12 cellular contexts compared by ENCODE assay signal in the genomic region with DNA sequence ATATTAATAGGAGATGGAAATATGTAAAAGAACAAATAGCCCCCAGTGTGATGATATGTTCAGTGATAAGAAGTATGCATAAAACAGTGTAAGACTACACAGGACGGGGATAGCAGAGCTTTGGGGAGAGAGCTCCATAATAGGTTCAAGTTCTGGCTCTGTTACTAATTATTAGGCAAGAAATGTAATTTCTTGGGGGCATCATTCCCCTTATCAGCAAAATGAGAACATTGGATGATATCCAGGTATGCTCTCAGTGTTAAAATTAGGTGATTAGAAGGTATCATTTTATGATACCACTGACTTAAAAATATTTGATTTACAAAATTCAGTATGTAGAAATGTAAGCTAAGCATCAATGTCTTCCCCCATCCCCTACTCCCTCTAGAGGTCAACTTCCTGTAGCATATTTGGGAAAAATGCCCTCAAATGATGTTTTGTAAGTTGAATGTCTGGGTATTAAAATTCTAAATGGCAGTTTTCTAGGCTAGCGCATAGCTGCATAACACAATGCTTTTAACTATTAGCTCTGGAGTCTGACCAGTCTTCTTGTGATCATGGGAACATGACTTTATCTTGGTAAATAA.
DNase-seq lines count a peak whose midpoint lies in the region; ATAC-seq and TF ChIP-seq lines count a peak whose summit lies in the region.
"Had no signal": no experiment of that assay in that cellular context is flagged by ENCODE, and none has a peak within 500 bp of the region (broad histone marks: within the 10 kb centered on the region; RNA-seq: fewer than 3 reads in every experiment).

No MANE protein-coding gene starts in this region.

- no peak overlapping the region for H3K4me3 Mint-ChIP-seq in H9
- H3K4me3 Mint-ChIP-seq: stimulated activated naive B cell treated with anti-CD40 and anti-IgM and Interleukin-4, amounts not matched to agents 10 μg/mL and 1 μg/mL and 100 μg/mL, for 72 hours had no signal

- no peaks in the 10 kb centered on the region for H3K23me2 ChIP-seq in H9 (ENCODE audit: insufficient read length, low read depth, low read length, poor library complexity, severe bottlenecking)

- H3K36me3 Mint-ChIP-seq in H9 (ENCODE audit: insufficient read depth in 1 of 3, low read depth in 3 of 3), result peaks cover 1 to 6% (median 4%) of the 10 kb centered on the region in 3 experiments; a peak in 6 of 7 replicates
- H3K36me3 Mint-ChIP-seq: stimulated activated naive B cell treated with anti-CD40 and anti-IgM and Interleukin-4, amounts not matched to agents 10 μg/mL and 1 μg/mL and 100 μg/mL, for 72 hours had no signal

- H3K79me1 ChIP-seq in H9 (ENCODE audit: insufficient read depth, low read depth, low read length, poor library complexity, severe bottlenecking), result no peaks in the 10 kb centered on the region

- H3K27me3 ChIP-seq in H9 (ENCODE audit: insufficient read depth, low read length) (no peaks in the 10 kb centered on the region), right lobe of liver (no peaks in the 10 kb centered on the region), esophagus muscularis mucosa (no peaks in the 10 kb centered on the region)

- H3K36me3 ChIP-seq in right lobe of liver (no peaks in the 10 kb centered on the region), esophagus muscularis mucosa (no peaks in the 10 kb centered on the region)

- no CpG with 5 or more reads among the region's 2 CpGs for WGBS in H9 (ENCODE audit: extremely low coverage, insufficient read length, low lambda C conversion rate)
- WGBS in right lobe of liver (ENCODE audit: insufficient coverage, low coverage, low lambda C conversion rate, missing lambda C conversion rate), result 69% methylated on average over 2 of the region's 2 CpGs
- WGBS in esophagus muscularis mucosa, result 90% methylated on average over 2 of the region's 2 CpGs

- H3K4me1 Mint-ChIP-seq in H9, result no peaks in the 10 kb centered on the region
- H3K4me1 Mint-ChIP-seq: stimulated activated naive B cell treated with anti-CD40 and anti-IgM and Interleukin-4, amounts not matched to agents 10 μg/mL and 1 μg/mL and 100 μg/mL, for 72 hours had no signal

- H3K27ac Mint-ChIP-seq in H9, result no peak overlapping the region
- H3K27ac Mint-ChIP-seq: stimulated activated naive B cell treated with anti-CD40 and anti-IgM and Interleukin-4, amounts not matched to agents 10 μg/mL and 1 μg/mL and 100 μg/mL, for 72 hours had no signal

- H3K14ac ChIP-seq in H9 (ENCODE audit: insufficient read depth, low read length), result no peak overlapping the region

- H2BK120ac ChIP-seq in H9 (ENCODE audit: low read depth, low read length, poor library complexity, severe bottlenecking), result no peak overlapping the region

- no peak overlapping the region for H2AK5ac ChIP-seq in H9 (ENCODE audit: insufficient read length, low read length)

- ATAC-seq in right lobe of liver, result no peak
- ATAC-seq: stimulated activated naive B cell treated with anti-CD40 and anti-IgM and Interleukin-4, amounts not matched to agents 10 μg/mL and 1 μg/mL and 100 μg/mL, for 72 hours had no signal

- no peak overlapping the region for H4K8ac ChIP-seq in H9 (replicated peaks; ENCODE audit: insufficient read length, low read depth, low read length)

- no peak overlapping the region for H2BK20ac ChIP-seq in H9 (ENCODE audit: low read depth, low read length, poor library complexity, severe bottlenecking)

- H3K79me2 ChIP-seq in H9 (ENCODE audit: insufficient read depth, low read length), result no peaks in the 10 kb centered on the region

- H4K91ac ChIP-seq in H9 (ENCODE audit: insufficient read length, low read depth, low read length), result no peak overlapping the region

- H3K4ac ChIP-seq in H9 (ENCODE audit: low read depth, low read length), result no peak overlapping the region

- no peak for TF ChIP-seq POLR2A in right lobe of liver (IDR thresholded peaks at IDR 0.05)
- no peak for TF ChIP-seq POLR2A in esophagus muscularis mucosa (IDR thresholded peaks at IDR 0.05; ENCODE audit: low read depth)

- H3K4me3 ChIP-seq in right lobe of liver (no peak overlapping the region), esophagus muscularis mucosa (no peak overlapping the region)

- no peak overlapping the region for H3K9ac ChIP-seq in H9 (ENCODE audit: extremely low read depth, insufficient read length, low read length)

- no peak for TF ChIP-seq EP300 in esophagus muscularis mucosa (IDR thresholded peaks at IDR 0.05)

- H3K23ac ChIP-seq in H9 (ENCODE audit: insufficient read length, low read depth, low read length), result no peak overlapping the region

- TF ChIP-seq CTCF in C4-2B (conservative IDR thresholded peaks at IDR 0.05), result peak; percentile 33
- peak; percentile 65 for TF ChIP-seq CTCF in H9 (conservative IDR thresholded peaks at IDR 0.05)
- peak in 3 of 4 donors; percentile 25 to 27 (median 27) for TF ChIP-seq CTCF in right lobe of liver (IDR thresholded peaks at IDR 0.05)
- no peak for TF ChIP-seq CTCF in esophagus muscularis mucosa (IDR thresholded peaks at IDR 0.05)

- peaks cover 7 to 10% of the 10 kb centered on the region in 2 experiments; a peak in 4 of 5 replicates for H3K9me3 Mint-ChIP-seq in H9

- no peak overlapping the region for H2BK15ac ChIP-seq in H9 (ENCODE audit: low read depth, low read length)

- no peaks in the 10 kb centered on the region for H3K4me1 ChIP-seq in H9 (ENCODE audit: insufficient read depth, low read length)
- no peaks in the 10 kb centered on the region for H3K4me1 ChIP-seq in right lobe of liver
- H3K4me1 ChIP-seq in esophagus muscularis mucosa, result no peaks in the 10 kb centered on the region

- H3K18ac ChIP-seq in H9 (ENCODE audit: insufficient read length, low read depth, low read length), result no peak overlapping the region

- no peak overlapping the region for H3K56ac ChIP-seq in H9 (ENCODE audit: insufficient read length, low read depth, low read length)

- intact Hi-C loops in right lobe of liver (cut with DNase I) (no loop called here), esophagus muscularis mucosa (cut with DNase I) (no loop called here)

- no peak overlapping the region for H2BK5ac ChIP-seq in H9 (ENCODE audit: insufficient read length, low read length)

- H3K27ac ChIP-seq in C4-2B, result no peak overlapping the region
- H3K27ac ChIP-seq in H9 (ENCODE audit: insufficient read length, low read depth, low read length), result no peak overlapping the region
- H3K27ac ChIP-seq in right lobe of liver, result no peak overlapping the region
- no peak overlapping the region for H3K27ac ChIP-seq in esophagus muscularis mucosa (replicated peaks in 1 of 4)

- H4K20me1 ChIP-seq in H9 (ENCODE audit: control insufficient read depth, insufficient read depth, insufficient read length), result no peaks in the 10 kb centered on the region

- no peak overlapping the region for H4K5ac ChIP-seq in H9 (ENCODE audit: insufficient read length, low read depth, low read length)

- no peak for DNase-seq in H9
- peak; percentile 22 for DNase-seq in astrocyte of the hippocampus (ENCODE audit: low read depth, low spot score)
- no peak for DNase-seq in right lobe of liver
- no peak for DNase-seq in esophagus muscularis mucosa (ENCODE audit: extremely low spot score)
- no peak for DNase-seq in activated CD4-positive, alpha-beta T cell treated with anti-CD3 and anti-CD28 coated beads, Interleukin-2, amount 50 U/mL, for 48 hours
- no peak for DNase-seq in occipital lobe (lab: John Stamatoyannopoulos, UW)
- no peak for DNase-seq in stimulated activated naive CD4-positive, alpha-beta T cell (lab: John Stamatoyannopoulos, UW)
- DNase-seq: activated effector memory CD4-positive, alpha-beta T cell treated with Interleukin-2 at 50 U/mL for 16 hours; GDM1; Karpas-422; stimulated activated naive B cell treated with anti-CD40 and anti-IgM and Interleukin-4, amounts not matched to agents 10 μg/mL and 1 μg/mL and 100 μg/mL, for 72 hours had no signal

- no peak overlapping the region for H3K4me2 ChIP-seq in H9 (ENCODE audit: insufficient read depth, insufficient read length, low read length)

- H2BK12ac ChIP-seq in H9 (ENCODE audit: insufficient read length, low read depth, low read length), result no peak overlapping the region

- H3K9me3 ChIP-seq in H9 (ENCODE audit: control insufficient read depth, low read depth, low read length) (no peaks in the 10 kb centered on the region), right lobe of liver (no peaks in the 10 kb centered on the region), esophagus muscularis mucosa (no peaks in the 10 kb centered on the region)

- no peak overlapping the region for H3T11ph ChIP-seq in H9 (ENCODE audit: low read length)

- no peak overlapping the region for H2AFZ ChIP-seq in H9 (ENCODE audit: low read length)

- no peaks in the 10 kb centered on the region; the same call in 1 of the 2 replicates for H3K27me3 Mint-ChIP-seq in H9 (ENCODE audit: low read depth)

Comparison
In these comparisons a context has a peak if more than half of its experiments do, and no peak if none do; other contexts are left out.
1. CTCF ChIP-seq: peak in C4-2B (single experiment), H9 (single experiment) and right lobe of liver (3 of 4); none in esophagus muscularis mucosa (0 of 3).